ENCODE assay signal across 8 cellular contexts in genomic region chr4:2416564-2417195, GRCh38. TPM values are rescaled to one million over a fixed set of nuclear protein-coding genes. Genes with fewer than 3 reads are reported as not detected.
DNase-seq lines count a peak whose midpoint lies in the region; ATAC-seq, FAIRE-seq and TF ChIP-seq lines count a peak whose summit lies in the region.

No MANE protein-coding gene starts in this region.

- in situ Hi-C loops in brain microvascular endothelial cell (cut with HindIII; ENCODE audit: low pct_ligation_motif_present, low sequenced_read_pairs), result no loop called here

- H3K4me1 ChIP-seq in cardiac muscle cell (ENCODE audit: low read depth), result peaks cover 13% of the 10 kb centered on the region
- peaks cover 48% of the 10 kb centered on the region for H3K4me1 ChIP-seq in thymus (ENCODE audit: control insufficient read depth, insufficient read depth, low read length)

- H3K27me3 ChIP-seq in cardiac muscle cell, result peaks cover 96% of the 10 kb centered on the region
- H3K27me3 ChIP-seq in brain microvascular endothelial cell (replicated peaks), result peaks cover 37% of the 10 kb centered on the region
- peaks cover 67% of the 10 kb centered on the region for H3K27me3 ChIP-seq in thymus (ENCODE audit: control insufficient read depth, insufficient read depth)

- H3K9me3 ChIP-seq in cardiac muscle cell (ENCODE audit: low read depth) (no peaks in the 10 kb centered on the region), thymus (ENCODE audit: control insufficient read depth) (no peaks in the 10 kb centered on the region)

- H3K4me3 ChIP-seq in cardiac muscle cell (peak overlapping the region; percentile 23), brain microvascular endothelial cell (ENCODE audit: low read depth, low read length) (peak overlapping the region; percentile 32), lower leg skin (ENCODE audit: low read depth, poor library complexity, severe bottlenecking) (peak overlapping the region; percentile 44), thymus (ENCODE audit: low read length) (peak overlapping the region; percentile 64)

- ATAC-seq in HG02759 (IDR thresholded peaks at IDR 0.05; ENCODE audit: unreplicated experiment), result no peak
- ATAC-seq in HG03108 (IDR thresholded peaks at IDR 0.05; ENCODE audit: unreplicated experiment), result no peak

- 9 to 25% methylated on average over 24 to 40 of the region's 53 CpGs for WGBS in lower leg skin, 2 donors
- 3% methylated on average over 53 of the region's 53 CpGs for WGBS in thymus

- no peak overlapping the region for H3K27ac ChIP-seq in cardiac muscle cell
- H3K27ac ChIP-seq in brain microvascular endothelial cell, result no peak overlapping the region
- no peak overlapping the region for H3K27ac ChIP-seq in thymus (ENCODE audit: low read depth)

- DNase-seq in cardiac muscle cell (ENCODE audit: low read depth in 1 of 2, low spot score in 1 of 2) (peak in 1 of 2 donors; percentile 22), cardiac septum (ENCODE audit: low spot score) (no peak), brain microvascular endothelial cell (no peak), lower leg skin (ENCODE audit: low spot score in 2 of 2) (no peak), GM12891 (ENCODE audit: insufficient read length, low spot score) (no peak)

- TF ChIP-seq POLR2A in lower leg skin (IDR thresholded peaks at IDR 0.05), result no peak
- TF ChIP-seq POLR2A in GM12891 (IDR thresholded peaks at IDR 0.05; ENCODE audit: low read depth, low read length), result no peak

- no peak for FAIRE-seq in GM12891 (lab: Jason Lieb, UNC)

- TF ChIP-seq CTCF in cardiac muscle cell (IDR thresholded peaks at IDR 0.05; ENCODE audit: low read depth, low read length), result no peak
- no peak for TF ChIP-seq CTCF in brain microvascular endothelial cell (IDR thresholded peaks at IDR 0.05; ENCODE audit: low read depth, low read length, missing control alignments)
- no peak for TF ChIP-seq CTCF in lower leg skin (IDR thresholded peaks at IDR 0.05)

- intact Hi-C loops in cardiac septum (cut with DNase I) (loop anchor here (5.0 kb wide), 2 partner anchors 121 to 546 kb away; partner anchors contain the start of genes FAM193A, GRK4 and NOP14), lower leg skin (cut with DNase I; ENCODE audit: low total_unique reads) (no loop called here)

- no peaks in the 10 kb centered on the region for H3K36me3 ChIP-seq in cardiac muscle cell
- no peaks in the 10 kb centered on the region for H3K36me3 ChIP-seq in brain microvascular endothelial cell (replicated peaks)
- no peaks in the 10 kb centered on the region for H3K36me3 ChIP-seq in thymus (ENCODE audit: control insufficient read depth, insufficient read depth)

TF ChIP-seq in GM12891, 5 proteins besides CTCF, POLR2A, EP300 and RAD21:
- TF ChIP-seq POLR2AphosphoS5 (IDR thresholded peaks at IDR 0.05; ENCODE audit: low read depth, low read length), result no peak
- no peak for TF ChIP-seq TAF1 (IDR thresholded peaks at IDR 0.05; ENCODE audit: low read depth, low read length)
- TF ChIP-seq PAX5 (IDR thresholded peaks at IDR 0.05; ENCODE audit: insufficient read depth, low read length, severe bottlenecking), result no peak
- TF ChIP-seq POU2F2 (IDR thresholded peaks at IDR 0.05; ENCODE audit: low read depth, low read length), result no peak
- no peak for TF ChIP-seq SPI1 (IDR thresholded peaks at IDR 0.05; ENCODE audit: low read depth, low read length)

RNA-seq across cellular contexts. Expression of gene ZFYVE28, which starts 1.8 kb away (rescaled TPM):
- 2.7 and 4.0 TPM in 2 replicates for total RNA-seq in cardiac muscle cell
- polyA plus RNA-seq in cardiac muscle cell, result 1.3 and 1.9 TPM in 2 replicates
- total RNA-seq in cardiac septum, result 4.4 TPM
- total RNA-seq in lower leg skin, result 10 to 100 TPM in 2 of 4 donors, 1 to 10 TPM in 2; 5.0 to 12.8 (median 9.9) TPM
- 7.8 TPM for polyA plus RNA-seq in thymus
- polyA plus RNA-seq in GM12891 (2012; ENCODE audit: low read depth, missing spikeins), result 0.36 TPM

RNA-seq across cellular contexts. Expression of gene CFAP99, which starts 2.1 kb away (rescaled TPM):
- not detected in 2 replicates for total RNA-seq in cardiac muscle cell
- 0.10 TPM in 1 of 2 replicates, not detected in the other for polyA plus RNA-seq in cardiac muscle cell
- not detected for total RNA-seq in cardiac septum
- total RNA-seq in lower leg skin, result not detected
- 0.18 TPM for polyA plus RNA-seq in thymus
- polyA plus RNA-seq in GM12891 (2012; ENCODE audit: low read depth, missing spikeins), result not detected

RNA-seq across cellular contexts. Expression of gene RNF4, which starts 52.2 kb away (rescaled TPM):
- 58.7 and 58.8 TPM in 2 replicates for total RNA-seq in cardiac muscle cell
- 56.8 and 81.1 TPM in 2 replicates for polyA plus RNA-seq in cardiac muscle cell
- 29.7 TPM for total RNA-seq in cardiac septum
- 10 to 100 TPM; 30.4 to 44.0 (median 37.9) TPM for total RNA-seq in lower leg skin
- polyA plus RNA-seq in thymus, result 41.3 TPM
- 52.9 TPM for polyA plus RNA-seq in GM12891 (2012; ENCODE audit: low read depth, missing spikeins)
